8 cellular contexts compared by ENCODE assay signal in genomic region chr7:149742075-149742701, GRCh38.
DNase-seq lines count a peak whose midpoint lies in the region; ATAC-seq and TF ChIP-seq lines count a peak whose summit lies in the region.

No MANE protein-coding gene starts in this region.

- DNase-seq in NCI-H2196 (lab: John Stamatoyannopoulos, UW; ENCODE audit: unreplicated experiment) (peak; percentile 78), dedifferentiated amniotic fluid mesenchymal stem cell (ENCODE audit: extremely low spot score) (peak; percentile 32), left kidney (ENCODE audit: low read depth, low spot score) (peak; percentile 92)
- DNase-seq in activated CD4-positive, alpha-beta T cell treated with anti-CD3 and anti-CD28 coated beads for 24 hours (ENCODE audit: low read depth in 2 of 2): peak; percentile 36 to 51
- DNase-seq in stimulated activated CD4-positive, alpha-beta T cell treated with anti-CD3 and anti-CD28 coated beads, Interleukin-1b, Interleukin-23, amount 100 ng/mL, for 48 hours: peak; percentile 58

- peak; percentile 78 for ATAC-seq in HG03045 (IDR thresholded peaks at IDR 0.05; ENCODE audit: unreplicated experiment)
- ATAC-seq in GM18870 (IDR thresholded peaks at IDR 0.05; ENCODE audit: unreplicated experiment): no peak

- peak; percentile 87 for TF ChIP-seq CTCF in GM12875 (IDR thresholded peaks at IDR 0.05; ENCODE audit: borderline replicate concordance, insufficient read depth, low read depth, low read length)

- no peak overlapping the region for H3K4me3 ChIP-seq in GM12875 (ENCODE audit: low read depth, low read length)

Comparison
In these comparisons a context has a peak if more than half of its experiments do, and no peak if none do; other contexts are left out.
1. DNase-seq: peak in every context shown above with its lines; median percentile 92 in left kidney; 78 in NCI-H2196; 58 in stimulated activated CD4-positive, alpha-beta T cell treated with anti-CD3 and anti-CD28 coated beads, Interleukin-1b, Interleukin-23, amount 100 ng/mL, for 48 hours; 44 in activated CD4-positive, alpha-beta T cell treated with anti-CD3 and anti-CD28 coated beads for 24 hours; 32 in dedifferentiated amniotic fluid mesenchymal stem cell.